ENCODE assay signal across 8 cellular contexts in genomic region chr12:75560167-75560566, GRCh38. TPM values are rescaled to one million over a fixed set of nuclear protein-coding genes. Genes with fewer than 3 reads are reported as not detected.
DNase-seq lines count a peak whose midpoint lies in the region; ATAC-seq and TF ChIP-seq lines count a peak whose summit lies in the region.

No MANE protein-coding gene starts in this region.

- DNase-seq in adrenal gland (no peak), left lobe of liver (ENCODE audit: low spot score) (no peak), Caco-2 (no peak), natural killer cell (no peak), NCI-H1048 (lab: John Stamatoyannopoulos, UW) (no peak)

- H3K27ac Mint-ChIP-seq in Caco-2 (ENCODE audit: unreplicated experiment): no peak overlapping the region
- H3K27ac Mint-ChIP-seq in natural killer cell: no peak overlapping the region

- H3K4me3 ChIP-seq in adrenal gland: no peak overlapping the region
- H3K4me3 ChIP-seq in Caco-2 (ENCODE audit: low read depth, low read length): no peak overlapping the region

- POLR2A ChIA-PET in Caco-2 (lab: Charles Lee): no interaction called here

- TF ChIP-seq CTCF in C4-2B (conservative IDR thresholded peaks at IDR 0.05) (peak; percentile 37), adrenal gland (IDR thresholded peaks at IDR 0.05) (peak; percentile 18 to 69 (median 50)), Caco-2 (IDR thresholded peaks at IDR 0.05; ENCODE audit: insufficient read depth in 1 of 2, low read depth in 1 of 2, low read length in 1 of 2, severe bottlenecking in 1 of 2, unreplicated experiment in 1 of 2) (peak in 1 of 2 experiments; percentile 50), natural killer cell (IDR thresholded peaks at IDR 0.05) (no peak)

- H3K4me3 Mint-ChIP-seq in Caco-2 (ENCODE audit: unreplicated experiment): no peak overlapping the region
- no peak overlapping the region for H3K4me3 Mint-ChIP-seq in natural killer cell

- no peaks in the 10 kb centered on the region for H3K9me3 ChIP-seq in adrenal gland (replicated peaks in 1 of 3)
- no peaks in the 10 kb centered on the region for H3K9me3 ChIP-seq in Caco-2

- no peak overlapping the region for H3K27ac ChIP-seq in C4-2B
- no peak overlapping the region for H3K27ac ChIP-seq in adrenal gland

- 24 to 37% (median 31%) methylated on average over 2 of the region's 2 CpGs for WGBS in adrenal gland, 4 donors

- CTCF ChIA-PET in Caco-2 (lab: Charles Lee): no interaction called here

- H3K9me3 Mint-ChIP-seq in Caco-2 (ENCODE audit: unreplicated experiment): no peaks in the 10 kb centered on the region
- H3K9me3 Mint-ChIP-seq in natural killer cell: no peaks in the 10 kb centered on the region

- H3K27me3 Mint-ChIP-seq in Caco-2 (ENCODE audit: insufficient read depth, unreplicated experiment): no peaks in the 10 kb centered on the region
- H3K27me3 Mint-ChIP-seq in natural killer cell (ENCODE audit: low read depth in 2 of 2): peaks cover 15 to 35% of the 10 kb centered on the region in 2 donors

- BruUV-seq in Caco-2 (replicated peaks; lab: Mats Ljungman, UMichigan): no TSS peak

- TF ChIP-seq POLR2A in adrenal gland (IDR thresholded peaks at IDR 0.05): no peak

- H3K4me1 ChIP-seq in adrenal gland (replicated peaks in 1 of 2) (no peaks in the 10 kb centered on the region), Caco-2 (no peaks in the 10 kb centered on the region)

- no peaks in the 10 kb centered on the region for H3K27me3 ChIP-seq in adrenal gland
- no peaks in the 10 kb centered on the region for H3K27me3 ChIP-seq in Caco-2 (replicated peaks; ENCODE audit: control insufficient read depth, insufficient read depth, low read length)

- H3K4me1 Mint-ChIP-seq in Caco-2 (ENCODE audit: low read depth, unreplicated experiment) (peaks cover 5% of the 10 kb centered on the region), natural killer cell (no peaks in the 10 kb centered on the region)

- H3K36me3 Mint-ChIP-seq in Caco-2 (ENCODE audit: insufficient read depth, unreplicated experiment): no peaks in the 10 kb centered on the region
- H3K36me3 Mint-ChIP-seq in natural killer cell: no peaks in the 10 kb centered on the region

- H3K36me3 ChIP-seq in adrenal gland (replicated peaks in 1 of 2) (no peaks in the 10 kb centered on the region), Caco-2 (ENCODE audit: control insufficient read depth, insufficient read depth, low read length) (no peaks in the 10 kb centered on the region)

- intact Hi-C loops in adrenal gland (cut with DNase I) (no loop called here), Caco-2 (cut with micrococcal nuclease; ENCODE audit: unreplicated experiment) (loop anchor here (1.0 to 2.0 kb wide), 3 partner anchors 51 to 477 kb away; partner anchors contain the start of gene PHLDA1), natural killer cell (cut with micrococcal nuclease) (no loop called here)

- ATAC-seq in HG02884 (IDR thresholded peaks at IDR 0.05; ENCODE audit: unreplicated experiment) (peak; percentile 47), left lobe of liver (peak; percentile 71), HG03039 (IDR thresholded peaks at IDR 0.05; ENCODE audit: unreplicated experiment) (no peak), natural killer cell (no peak)

RNA-seq across cellular contexts. Expression of gene KRR1, which starts 48.8 kb away (rescaled TPM):
- total RNA-seq in adrenal gland: 10 to 100 TPM; 18.0 to 80.6 (median 47.7) TPM
- 10 to 100 TPM; 23.7 to 67.8 (median 31.6) TPM for polyA plus RNA-seq in adrenal gland
- total RNA-seq in left lobe of liver: 18.7 TPM
- 73.0 and 73.2 TPM in 2 replicates for total RNA-seq in Caco-2 (2022)
- 100 to 1,000 TPM; 101 to 112 (median 106) TPM for total RNA-seq in natural killer cell

Comparison
In these comparisons a context has a peak if more than half of its experiments do, and no peak if none do; other contexts are left out.
1. ATAC-seq: peak in HG02884 (single experiment) and left lobe of liver (single experiment); none in HG03039 (single experiment) and natural killer cell (0 of 3).